Comparison of ENCODE assay signal across 10 cellular contexts in the genomic region with DNA sequence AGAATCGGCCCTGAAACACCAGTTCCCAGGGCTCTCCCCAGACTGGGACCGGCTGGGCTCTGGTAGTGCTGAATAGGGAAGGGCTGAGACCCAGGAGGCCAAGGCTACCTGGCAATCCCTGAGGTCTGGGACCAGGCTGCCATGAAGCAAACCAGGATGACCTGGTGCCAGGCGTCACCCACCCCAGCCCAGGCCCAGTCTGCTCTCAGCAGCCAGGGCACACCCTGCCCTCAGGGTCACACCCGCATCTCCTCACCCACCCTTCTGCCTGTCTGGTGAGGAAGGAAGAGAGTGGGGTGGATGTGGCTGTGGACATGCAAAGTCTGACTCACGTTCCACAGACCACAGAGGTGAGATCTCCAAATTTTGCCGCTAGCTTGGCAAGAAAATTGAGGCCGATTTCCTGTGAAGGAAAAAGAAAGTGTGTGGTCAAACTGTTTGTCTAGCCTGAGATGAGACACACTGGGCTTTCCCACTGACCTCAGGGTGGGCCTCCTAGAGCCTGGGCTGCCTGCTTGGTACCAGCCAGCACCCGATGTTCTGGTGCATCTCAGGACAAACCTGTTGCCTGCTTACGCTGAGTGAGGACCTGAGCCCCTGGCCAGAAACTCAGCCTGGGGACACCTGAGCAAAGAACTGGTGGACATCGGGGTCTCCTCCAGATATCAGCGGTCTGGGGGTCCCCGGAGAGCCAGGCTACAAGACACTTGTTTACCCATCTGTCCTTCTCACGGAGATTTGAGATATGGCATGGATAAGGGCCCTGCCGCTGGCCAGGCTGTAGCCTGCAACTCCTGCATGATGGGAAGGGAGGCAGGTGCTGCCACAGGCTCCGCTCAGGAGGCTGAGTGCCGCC. TPM values are rescaled to one million over a fixed set of nuclear protein-coding genes. Genes with fewer than 3 reads are reported as not detected.
A peak's percentile ranks its signal among the peaks of the same experiment; 100 is the strongest.
DNase-seq lines count a peak whose midpoint lies in the region; ATAC-seq and TF ChIP-seq lines count a peak whose summit lies in the region.
"Had no signal": no experiment of that assay in that cellular context is flagged by ENCODE, and none has a peak within 500 bp of the region (broad histone marks: within the 10 kb centered on the region; RNA-seq: fewer than 3 reads in every experiment).

No MANE protein-coding gene starts in this region.

- H2BK120ac ChIP-seq in neuronal stem cell (ENCODE audit: low read depth, low read length): no peak overlapping the region

- TF ChIP-seq CTCF in DND-41 (IDR thresholded peaks at IDR 0.05; ENCODE audit: borderline replicate concordance, extremely low read depth, low read length, poor library complexity, severe bottlenecking): no peak

- H4K8ac ChIP-seq in neuronal stem cell (ENCODE audit: low read depth, low read length): no peak overlapping the region

- H2BK5ac ChIP-seq in neuronal stem cell (ENCODE audit: low read length): no peak overlapping the region

- H3K4me3 ChIP-seq in DND-41 (ENCODE audit: low read depth in 1 of 2, low read length in 2 of 2) (no peak overlapping the region), neuronal stem cell (ENCODE audit: low read length in 2 of 2) (no peak overlapping the region)

- WGBS in neuronal stem cell (ENCODE audit: extremely low coverage in 2 of 2, insufficient read length in 2 of 2, insufficient replicate concordance in 1 of 2), 2 donors: no CpG with 5 or more reads among the region's 16 CpGs

- no peaks in the 10 kb centered on the region for H4K20me1 ChIP-seq in DND-41 (ENCODE audit: insufficient read depth, low read length)

- H3K4ac ChIP-seq in neuronal stem cell (ENCODE audit: low read length): no peak overlapping the region

- H3K23ac ChIP-seq in neuronal stem cell (ENCODE audit: low read depth, low read length, poor library complexity): peak overlapping the region; percentile 34

- no peaks in the 10 kb centered on the region for H3K4me1 ChIP-seq in DND-41 (ENCODE audit: insufficient read depth, low read length)
- H3K4me1 ChIP-seq in neuronal stem cell (ENCODE audit: control insufficient read depth in 2 of 2, insufficient read depth in 1 of 2, low read depth in 1 of 2, low read length in 2 of 2): no peaks in the 10 kb centered on the region

- no peak overlapping the region for H3K27ac ChIP-seq in DND-41 (ENCODE audit: low read length)
- H3K27ac ChIP-seq in neuronal stem cell (replicated peaks; ENCODE audit: low read length): no peak overlapping the region

- H4K91ac ChIP-seq in neuronal stem cell (ENCODE audit: low read depth, low read length, poor library complexity): no peak overlapping the region

- no peak overlapping the region for H3K14ac ChIP-seq in neuronal stem cell (ENCODE audit: low read length)

- H3K36me3 ChIP-seq in DND-41 (ENCODE audit: insufficient read depth, low read length) (no peaks in the 10 kb centered on the region), neuronal stem cell (replicated peaks in 1 of 2; ENCODE audit: control insufficient read depth in 2 of 2, insufficient read depth in 2 of 2, low read length in 2 of 2) (no peaks in the 10 kb centered on the region)

- no peak overlapping the region for H2BK15ac ChIP-seq in neuronal stem cell (ENCODE audit: low read length)

- peak overlapping the region; percentile 23 for H2AK5ac ChIP-seq in neuronal stem cell (ENCODE audit: low read depth, low read length)

- H3K9ac ChIP-seq in DND-41 (ENCODE audit: low read depth, low read length): no peak overlapping the region
- H3K9ac ChIP-seq in neuronal stem cell (ENCODE audit: low read depth, low read length, poor library complexity): peak overlapping the region; percentile 38

- H3K4me2 ChIP-seq in DND-41 (ENCODE audit: insufficient read depth, low read length): no peak overlapping the region
- H3K4me2 ChIP-seq in neuronal stem cell (ENCODE audit: insufficient read depth, low read length, poor library complexity, severe bottlenecking): no peak overlapping the region

- H3K27me3 ChIP-seq in DND-41 (ENCODE audit: insufficient read depth, low read length, poor library complexity): no peaks in the 10 kb centered on the region
- peaks cover 0 to 21% (median 16%) of the 10 kb centered on the region in 3 experiments for H3K27me3 ChIP-seq in neuronal stem cell (ENCODE audit: control insufficient read depth in 3 of 3, insufficient read depth in 3 of 3, low read depth in 1 of 3, low read length in 3 of 3)

- DNase-seq in DND-41: no peak
- peak; percentile 37 for DNase-seq in NOMO-1 treated with dmso at 0.1 percent for 144 hours (lab: John Stamatoyannopoulos, UW; ENCODE audit: unreplicated experiment)
- DNase-seq in activated T-helper 1 cell treated with Interleukin-2 at 50 U/mL for 16 hours (ENCODE audit: low read depth): peak; percentile 51
- DNase-seq in neuronal stem cell (ENCODE audit: low spot score): no peak
- DNase-seq in NCI-H446 treated with DMSO at 0.1 percent for 48 hours (lab: John Stamatoyannopoulos, UW): no peak
- no peak for DNase-seq in occipital lobe (lab: John Stamatoyannopoulos, UW)
- no peak for DNase-seq in T1000 (lab: John Stamatoyannopoulos, UW)

- no peak overlapping the region for H2BK12ac ChIP-seq in neuronal stem cell (ENCODE audit: low read length)

- no peak overlapping the region for H2AFZ ChIP-seq in DND-41 (ENCODE audit: low read depth, low read length)
- no peak overlapping the region for H2AFZ ChIP-seq in neuronal stem cell (ENCODE audit: low read length)

- H3K18ac ChIP-seq in neuronal stem cell (ENCODE audit: low read length): no peak overlapping the region

- no peaks in the 10 kb centered on the region for H3K79me2 ChIP-seq in DND-41 (ENCODE audit: insufficient read depth, low read length)

- no peaks in the 10 kb centered on the region for H3K9me3 ChIP-seq in DND-41 (ENCODE audit: insufficient read depth, low read length, severe bottlenecking)
- H3K9me3 ChIP-seq in neuronal stem cell (replicated peaks in 1 of 2; ENCODE audit: control insufficient read depth in 2 of 2, insufficient read depth in 1 of 2, low read depth in 1 of 2, low read length in 2 of 2): peaks cover 0 to 8% of the 10 kb centered on the region in 2 donors

- peak; percentile 54 for ATAC-seq in DND-41 (ENCODE audit: insufficient read depth, low read depth)
- ATAC-seq in GM19463 (IDR thresholded peaks at IDR 0.05; ENCODE audit: unreplicated experiment): no peak

- H3K79me1 ChIP-seq in neuronal stem cell (ENCODE audit: low read depth, low read length): peaks cover 6% of the 10 kb centered on the region

RNA-seq across cellular contexts. Expression of gene RAB37, which starts 6.3 kb away (rescaled TPM):
- polyA plus RNA-seq in neuronal stem cell (2013, experiment 1 of 2): 1.6 TPM
- polyA plus RNA-seq in neuronal stem cell (2013, experiment 2 of 2): 1.4 TPM
- total RNA-seq in occipital lobe: 1.1 TPM
- total RNA-seq: kidney epithelial cell had no signal

RNA-seq across cellular contexts. Expression of gene NHERF1, which starts 17.7 kb away (rescaled TPM):
- 67.4 TPM for polyA plus RNA-seq in neuronal stem cell (2013, experiment 1 of 2)
- polyA plus RNA-seq in neuronal stem cell (2013, experiment 2 of 2): 67.1 TPM
- total RNA-seq in occipital lobe: 7.0 TPM

RNA-seq across cellular contexts. Expression of gene CD300LF, which starts 18.0 kb away (rescaled TPM):
- not detected for polyA plus RNA-seq in neuronal stem cell (2013, experiment 1 of 2)
- polyA plus RNA-seq in neuronal stem cell (2013, experiment 2 of 2): not detected
- total RNA-seq in occipital lobe: 0.16 TPM
- total RNA-seq: kidney epithelial cell, progenitor cell of endocrine pancreas had no signal

RNA-seq across cellular contexts. Expression of gene NAT9, which starts 45.4 kb away (rescaled TPM):
- 38.7 TPM for polyA plus RNA-seq in neuronal stem cell (2013, experiment 1 of 2)
- 39.5 TPM for polyA plus RNA-seq in neuronal stem cell (2013, experiment 2 of 2)
- 17.3 TPM for total RNA-seq in occipital lobe

Comparison
In these comparisons a context has a peak if more than half of its experiments do, and no peak if none do; other contexts are left out.
1. DNase-seq: peak in NOMO-1 treated with dmso at 0.1 percent for 144 hours (single experiment) and activated T-helper 1 cell treated with Interleukin-2 at 50 U/mL for 16 hours (single experiment); none in DND-41 (single experiment), neuronal stem cell (single experiment), NCI-H446 treated with DMSO at 0.1 percent for 48 hours (single experiment), occipital lobe (single experiment) and T1000 (single experiment).